21 cellular contexts compared by ENCODE assay signal in genomic region chr7:117630907-117631564, GRCh38.
"Had no signal": no experiment of that assay in that cellular context is flagged by ENCODE, and none has a peak within 500 bp of the region (broad histone marks: within the 10 kb centered on the region; RNA-seq: fewer than 3 reads in every experiment).

No MANE protein-coding gene starts in this region.

- H3K9me3 ChIP-seq: lower lobe of right lung, right atrium auricular region, tibial artery had no signal

- H3K36me3 ChIP-seq: lower lobe of right lung, right atrium auricular region, tibial artery had no signal

- H3K27me3 ChIP-seq: dorsolateral prefrontal cortex, right atrium auricular region, tibial artery had no signal

- H3K4me3 ChIP-seq: dorsolateral prefrontal cortex, lower lobe of right lung, right atrium auricular region, tibial artery had no signal

- H3K36me3 Mint-ChIP-seq: activated naive CD8-positive, alpha-beta T cell treated with anti-CD3 and anti-CD28 coated beads for 36 hours had no signal

- H3K27me3 Mint-ChIP-seq: activated naive CD8-positive, alpha-beta T cell treated with anti-CD3 and anti-CD28 coated beads for 36 hours; progenitor cell of endocrine pancreas had no signal

- H3K4me3 Mint-ChIP-seq: activated naive CD8-positive, alpha-beta T cell treated with anti-CD3 and anti-CD28 coated beads for 36 hours; activated T-helper 1 cell treated with anti-CD3 and anti-CD28 coated beads, Interleukin-12 subunit alpha, Interleukin-12 subunit beta, Interleukin-2, Interleukin-4 antibody, amounts not matched to agents 30 ng/mL and 10 ng/mL and 1 ng/mL, durations not matched to agents 14 hours and 24 hours and 36 hours; T-helper 1 cell treated with Interleukin-12 subunit alpha and Interleukin-12 subunit beta and Interleukin-4 antibody, amounts not matched to agents 30 μg/mL and 1 μg/mL, for 36 hours had no signal

- H3K9me3 Mint-ChIP-seq: activated T-helper 1 cell treated with anti-CD3 and anti-CD28 coated beads, Interleukin-12 subunit alpha, Interleukin-12 subunit beta, Interleukin-2, Interleukin-4 antibody, amounts not matched to agents 30 ng/mL and 10 ng/mL and 1 ng/mL, durations not matched to agents 14 hours and 24 hours and 36 hours had no signal

- H3K27ac ChIP-seq: dorsolateral prefrontal cortex, lower lobe of right lung, right atrium auricular region, tibial artery had no signal

- DNase-seq: activated CD4-positive, alpha-beta T cell treated with anti-CD3 and anti-CD28 coated beads, Interleukin-2, amount 50 U/mL, for 4 hours; activated CD4-positive, CD25-positive, alpha-beta regulatory T cell treated with anti-CD3 and anti-CD28 coated beads, Interleukin-2, amount 50 U/mL, for 72 hours; activated naive CD8-positive, alpha-beta T cell treated with anti-CD3 and anti-CD28 coated beads for 36 hours; activated T-cell treated with anti-CD3 and anti-CD28 coated beads for 4 hours; amygdala; central memory CD4-positive, alpha-beta T cell; dorsolateral prefrontal cortex; islet precursor cell; left colon; lower lobe of right lung; midbrain; stimulated activated CD4-positive, alpha-beta T cell treated with anti-CD3 and anti-CD28 coated beads, Interleukin-12 subunit alpha, Interleukin-12 subunit beta, amount 100 ng/mL, for 4 hours; stimulated activated CD4-positive, alpha-beta T cell treated with anti-CD3 and anti-CD28 coated beads, Interleukin-1b, Interleukin-23, amount 100 ng/mL, for 48 hours; stimulated activated CD8-positive, alpha-beta memory T cell treated with anti-CD3 and anti-CD28 coated beads, Interleukin-4, amount 100 ng/mL, for 48 hours; stimulated activated naive CD4-positive, alpha-beta T cell treated with Interleukin-2 at 50 U/mL for 16 hours; substantia nigra; tibial artery had no signal

- H3K4me1 Mint-ChIP-seq: activated naive CD8-positive, alpha-beta T cell treated with anti-CD3 and anti-CD28 coated beads for 36 hours had no signal

- H3K27ac Mint-ChIP-seq: activated naive CD8-positive, alpha-beta T cell treated with anti-CD3 and anti-CD28 coated beads for 36 hours; activated T-helper 1 cell treated with anti-CD3 and anti-CD28 coated beads, Interleukin-12 subunit alpha, Interleukin-12 subunit beta, Interleukin-2, Interleukin-4 antibody, amounts not matched to agents 30 ng/mL and 10 ng/mL and 1 ng/mL, durations not matched to agents 14 hours and 24 hours and 36 hours; progenitor cell of endocrine pancreas; T-helper 1 cell treated with Interleukin-12 subunit alpha and Interleukin-12 subunit beta and Interleukin-4 antibody, amounts not matched to agents 30 μg/mL and 1 μg/mL, for 36 hours had no signal

- ATAC-seq: lower lobe of right lung had no signal

- H3K4me1 ChIP-seq: lower lobe of right lung, right atrium auricular region, tibial artery had no signal
